In genomic region chr7:116864084-116864483, GRCh38 we compare ENCODE assay signal across 8 cellular contexts. TPM values are rescaled to one million over a fixed set of nuclear protein-coding genes. Genes with fewer than 3 reads are reported as not detected.
A peak's percentile ranks its signal among the peaks of the same experiment; 100 is the strongest.
DNase-seq lines count a peak whose midpoint lies in the region; ATAC-seq and TF ChIP-seq lines count a peak whose summit lies in the region.

No MANE protein-coding gene starts in this region.

- H3K9me3 ChIP-seq in RWPE2 (ENCODE audit: severe bottlenecking) (peaks cover 2% of the 10 kb centered on the region), esophagus squamous epithelium (no peaks in the 10 kb centered on the region)

- H3K36me3 ChIP-seq in RWPE2 (ENCODE audit: low read depth), result 0 out of 2 replicates have a peak, but pooled peaks cover 5% of the 10 kb centered on the region
- no peaks in the 10 kb centered on the region for H3K36me3 ChIP-seq in esophagus squamous epithelium
- H3K36me3 ChIP-seq in rectal smooth muscle tissue (ENCODE audit: control insufficient read depth, insufficient read depth, low read length), result no peaks in the 10 kb centered on the region

- DNase-seq in RWPE2 (ENCODE audit: low spot score) (no peak), esophagus squamous epithelium (lab: John Stamatoyannopoulos, UW) (no peak), DMS53 treated with DMSO at 0.1 percent for 48 hours (lab: John Stamatoyannopoulos, UW; ENCODE audit: unreplicated experiment) (no peak), SKM-1 treated with dmso at 0.1 percent for 144 hours (lab: John Stamatoyannopoulos, UW; ENCODE audit: unreplicated experiment) (no peak), left lobe of liver (ENCODE audit: low spot score) (no peak)

- H3K4me3 ChIP-seq in GM08714 (ENCODE audit: low read length), result peak overlapping the region; percentile 95
- H3K4me3 ChIP-seq in RWPE2 (ENCODE audit: severe bottlenecking), result peak overlapping the region; percentile 99
- peak overlapping the region; percentile 81 to 99 (median 90) for H3K4me3 ChIP-seq in esophagus squamous epithelium
- peak overlapping the region; percentile 84 for H3K4me3 ChIP-seq in rectal smooth muscle tissue (ENCODE audit: low read length)

- WGBS in esophagus squamous epithelium, 2 donors, result 26 to 31% methylated on average over 4 of the region's 4 CpGs

- no peak for ATAC-seq in RWPE2 (ENCODE audit: low read depth)
- ATAC-seq in HG03457 (IDR thresholded peaks at IDR 0.05; ENCODE audit: unreplicated experiment), result no peak
- ATAC-seq in left lobe of liver, result no peak

- TF ChIP-seq POLR2A in esophagus squamous epithelium (IDR thresholded peaks at IDR 0.05), result no peak

- H3K27ac ChIP-seq in RWPE2 (ENCODE audit: poor library complexity, severe bottlenecking) (no peak overlapping the region), esophagus squamous epithelium (peak overlapping the region in 2 of 4 donors; percentile 97 to 99), rectal smooth muscle tissue (ENCODE audit: low read depth, low read length) (peak overlapping the region; percentile 99)

- no peaks in the 10 kb centered on the region for H3K27me3 ChIP-seq in RWPE2 (ENCODE audit: insufficient read depth, poor library complexity, severe bottlenecking)
- H3K27me3 ChIP-seq in esophagus squamous epithelium, result no peaks in the 10 kb centered on the region
- H3K27me3 ChIP-seq in rectal smooth muscle tissue (ENCODE audit: control insufficient read depth, insufficient read depth, low read length), result no peaks in the 10 kb centered on the region

- TF ChIP-seq CTCF in RWPE2 (IDR thresholded peaks at IDR 0.05; ENCODE audit: poor library complexity, severe bottlenecking) (no peak), esophagus squamous epithelium (IDR thresholded peaks at IDR 0.05) (no peak)

- H3K9ac ChIP-seq in rectal smooth muscle tissue (ENCODE audit: low read length), result no peak overlapping the region

- intact Hi-C loops in esophagus squamous epithelium (cut with DNase I), result no loop called here

- H3K4me1 ChIP-seq in RWPE2 (ENCODE audit: insufficient read depth, poor library complexity, severe bottlenecking), result peaks cover 12% of the 10 kb centered on the region
- peaks cover 6 to 64% (median 16%) of the 10 kb centered on the region in 3 donors for H3K4me1 ChIP-seq in esophagus squamous epithelium
- H3K4me1 ChIP-seq in rectal smooth muscle tissue (ENCODE audit: control insufficient read depth, insufficient read depth, low read length), result peaks cover 4% of the 10 kb centered on the region

RNA-seq across cellular contexts. Expression of gene CAPZA2, which starts 1.7 kb away (rescaled TPM):
- total RNA-seq in esophagus squamous epithelium (100 to 1,000 TPM in 1 of 4 donors, 10 to 100 TPM in 3; 68.7 to 123 (median 84.1) TPM), left lobe of liver (83.7 TPM)
